Comparison of ENCODE assay signal across 29 cellular contexts in the genomic region with DNA sequence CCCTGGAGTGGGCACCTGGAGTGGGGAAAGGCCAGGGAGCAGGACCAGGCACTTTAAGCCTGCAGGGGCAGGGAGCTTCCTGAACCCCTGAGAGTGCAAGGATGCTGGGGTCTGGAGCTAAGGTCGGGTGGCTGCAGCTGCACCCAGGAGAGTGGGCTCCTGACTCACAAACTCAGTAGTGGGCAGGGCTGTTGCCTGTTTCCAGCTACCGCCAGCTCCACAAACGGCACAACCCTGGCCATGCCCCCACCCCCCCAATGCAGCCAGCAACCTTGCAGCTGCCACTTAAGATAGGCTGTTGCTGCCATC.
"Had no signal": no experiment of that assay in that cellular context is flagged by ENCODE, and none has a peak within 500 bp of the region (broad histone marks: within the 10 kb centered on the region; RNA-seq: fewer than 3 reads in every experiment).

No MANE protein-coding gene starts in this region.

- H3K36me3 ChIP-seq: adrenal gland, colonic mucosa, esophagus squamous epithelium, gastroesophageal sphincter, WERI-Rb-1 had no signal

- ATAC-seq: activated CD4-positive, CD25-positive, alpha-beta regulatory T cell treated with anti-CD3 and anti-CD28 coated beads, Interleukin-2, amount 50 U/mL, for 24 hours; activated CD8-positive, alpha-beta memory T cell treated with anti-CD3 and anti-CD28 coated beads, Interleukin-2, amount 10 ng/mL, durations not matched to agents 7 days and 5 days; activated CD8-positive, alpha-beta T cell treated with anti-CD3 and anti-CD28 coated beads, Interleukin-2, amount 10 ng/mL, durations not matched to agents 7 days and 5 days; activated naive CD8-positive, alpha-beta T cell treated with anti-CD3 and anti-CD28 coated beads, Interleukin-2, amount 50 U/mL, for 24 hours; body of pancreas; gastroesophageal sphincter; T-cell had no signal

- DNase-seq: activated B cell treated with CpG ODN at 0.5 μM for 24 hours; activated CD4-positive, alpha-beta memory T cell treated with anti-CD3 and anti-CD28 coated beads for 36 hours; activated CD4-positive, alpha-beta T cell treated with anti-CD3 and anti-CD28 coated beads, Interleukin-2, amount 10 ng/mL, durations not matched to agents 24 days and 14 days; activated CD8-positive, alpha-beta memory T cell treated with anti-CD3 and anti-CD28 coated beads, Interleukin-2, amount 10 ng/mL, durations not matched to agents 7 days and 5 days; activated CD8-positive, alpha-beta memory T cell treated with anti-CD3 and anti-CD28 coated beads, Interleukin-2, amount 50 U/mL, for 4 hours; activated CD8-positive, alpha-beta T cell treated with anti-CD3 and anti-CD28 coated beads, Interleukin-2, amount 10 ng/mL, durations not matched to agents 7 days and 5 days; activated effector memory CD4-positive, alpha-beta T cell treated with anti-CD3 and anti-CD28 coated beads, Interleukin-2, amount 50 U/mL, for 16 hours; activated naive CD4-positive, alpha-beta T cell treated with anti-CD3 and anti-CD28 coated beads for 36 hours; activated naive CD8-positive, alpha-beta T cell treated with anti-CD3 and anti-CD28 coated beads for 36 hours; activated naive CD8-positive, alpha-beta T cell treated with anti-CD3 and anti-CD28 coated beads, Interleukin-2, amount 50 U/mL, for 24 hours; activated T-cell treated with anti-CD3 and anti-CD28 coated beads, Interleukin-2, amount 50 U/mL, for 1 hour; activated T-cell treated with anti-CD3 and anti-CD28 coated beads, Interleukin-2, amount 50 U/mL, for 48 hours; adrenal gland; amygdala; aorta; central memory CD4-positive, alpha-beta T cell; cerebellar nuclear complex; colonic mucosa; effector CD8-positive, alpha-beta T cell; esophagus squamous epithelium; foreskin melanocyte; T-cell; T1000; WERI-Rb-1 had no signal

- H3K4me3 ChIP-seq: adrenal gland, body of pancreas, colonic mucosa, esophagus squamous epithelium, gastroesophageal sphincter had no signal

- H3K27me3 ChIP-seq: adrenal gland, body of pancreas, colonic mucosa, esophagus squamous epithelium, gastroesophageal sphincter had no signal

- H3K9me3 ChIP-seq: adrenal gland, body of pancreas, colonic mucosa, esophagus squamous epithelium had no signal

- FAIRE-seq: endothelial cell of umbilical vein had no signal

- H3K27ac ChIP-seq: adrenal gland, body of pancreas, colonic mucosa, epithelial cell of prostate, esophagus squamous epithelium, gastroesophageal sphincter, WERI-Rb-1 had no signal

- H3K4me1 ChIP-seq: adrenal gland, body of pancreas, colonic mucosa, gastroesophageal sphincter had no signal
